Comparison of ENCODE assay signal across 28 cellular contexts in the genomic region with DNA sequence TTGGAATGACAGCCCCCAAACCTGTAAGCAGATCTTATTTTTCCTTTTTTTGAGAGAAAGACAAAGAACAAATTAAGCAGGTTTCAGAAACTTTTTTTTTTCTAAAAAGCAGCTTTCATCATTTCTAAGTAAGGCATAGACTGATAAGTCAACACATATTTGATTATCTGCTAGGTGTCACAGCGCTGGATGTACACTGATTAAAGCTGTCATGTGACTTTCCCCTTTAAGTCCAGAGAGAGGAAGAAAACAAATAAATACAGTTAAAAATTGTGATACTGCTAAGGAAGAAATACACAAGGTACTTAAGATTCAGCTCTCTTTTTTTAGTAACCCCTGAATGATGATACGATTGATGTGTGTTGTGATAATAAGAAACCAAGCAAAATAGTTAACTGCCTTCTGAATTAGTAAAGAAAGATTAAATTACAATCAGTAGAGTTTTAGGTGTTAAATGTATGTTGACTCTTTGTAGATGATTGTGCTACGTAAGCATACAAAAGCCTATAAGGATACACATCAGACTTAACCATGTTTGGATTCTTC.
"Had no signal": no experiment of that assay in that cellular context is flagged by ENCODE, and none has a peak within 500 bp of the region (broad histone marks: within the 10 kb centered on the region; RNA-seq: fewer than 3 reads in every experiment).

No MANE protein-coding gene starts in this region.

- DNase-seq: activated CD4-positive, alpha-beta memory T cell treated with anti-CD3 and anti-CD28 coated beads, Interleukin-2, amount 10 ng/mL, durations not matched to agents 7 days and 5 days; activated CD4-positive, alpha-beta T cell treated with anti-CD3 and anti-CD28 coated beads, Interleukin-2, amount 10 ng/mL, durations not matched to agents 24 days and 14 days; activated effector memory CD4-positive, alpha-beta T cell treated with Interleukin-2 at 50 U/mL for 16 hours; activated naive CD4-positive, alpha-beta T cell treated with anti-CD3 and anti-CD28 coated beads for 36 hours; activated naive CD8-positive, alpha-beta T cell treated with anti-CD3 and anti-CD28 coated beads, Interleukin-2, amount 10 ng/mL, durations not matched to agents 7 days and 5 days; activated T-cell treated with anti-CD3 and anti-CD28 coated beads, Interleukin-2, amount 50 U/mL, for 72 hours; amniotic stem cell; caudate nucleus; effector memory CD4-positive, alpha-beta T cell; esophagus squamous epithelium; gastrocnemius medialis; hypothalamus; left ventricle myocardium inferior; natural killer cell; nucleus accumbens; right cardiac atrium; stimulated activated CD4-positive, alpha-beta T cell treated with anti-CD3 and anti-CD28 coated beads, Interleukin-12 subunit alpha, Interleukin-12 subunit beta, amount 100 ng/mL, for 4 hours; stimulated activated naive CD8-positive, alpha-beta T cell treated with anti-CD3 and anti-CD28 coated beads, Interleukin-15, amount 100 ng/mL, for 72 hours; T1000 had no signal

- H3K4me3 ChIP-seq: esophagus squamous epithelium, gastrocnemius medialis, left ventricle myocardium inferior, suprapubic skin, tibial nerve had no signal

- H3K27ac ChIP-seq: esophagus squamous epithelium, gastrocnemius medialis, left ventricle myocardium inferior, parathyroid adenoma, suprapubic skin, tibial nerve, VCaP had no signal

- H3K36me3 Mint-ChIP-seq: activated naive CD8-positive, alpha-beta T cell treated with anti-CD3 and anti-CD28 coated beads, Interleukin-2, amount 10 ng/mL, durations not matched to agents 7 days and 5 days; mesothelial cell of epicardium; natural killer cell had no signal

- H3K27me3 ChIP-seq: esophagus squamous epithelium, gastrocnemius medialis, suprapubic skin, tibial nerve had no signal

- H3K9me3 ChIP-seq: esophagus squamous epithelium, gastrocnemius medialis, left ventricle myocardium inferior, suprapubic skin, tibial nerve had no signal

- H2AFZ ChIP-seq: parathyroid adenoma had no signal

- H3K9me3 Mint-ChIP-seq: activated CD4-positive, alpha-beta memory T cell treated with anti-CD3 and anti-CD28 coated beads, Interleukin-2, amount 10 ng/mL, durations not matched to agents 7 days and 5 days; activated CD4-positive, alpha-beta T cell treated with anti-CD3 and anti-CD28 coated beads, Interleukin-2, amount 10 ng/mL, durations not matched to agents 24 days and 14 days; activated naive CD4-positive, alpha-beta T cell treated with anti-CD3 and anti-CD28 coated beads for 36 hours; activated naive CD8-positive, alpha-beta T cell treated with anti-CD3 and anti-CD28 coated beads, Interleukin-2, amount 10 ng/mL, durations not matched to agents 7 days and 5 days; activated T-cell treated with anti-CD3 and anti-CD28 coated beads, Interleukin-2, amount 50 U/mL, for 72 hours; dendritic cell treated with granulocyte-macrophage colony-stimulating factor and Interleukin-4, amounts not matched to agents 40 ng/mL and 50 ng/mL, for 4 days; mesothelial cell of epicardium; natural killer cell; stimulated activated naive CD8-positive, alpha-beta T cell treated with anti-CD3 and anti-CD28 coated beads, Interleukin-15, amount 100 ng/mL, for 72 hours; T-helper 1 cell treated with Interleukin-12 subunit alpha and Interleukin-12 subunit beta and Interleukin-4 antibody, amounts not matched to agents 30 μg/mL and 1 μg/mL, for 36 hours had no signal

- H3K36me3 ChIP-seq: esophagus squamous epithelium, gastrocnemius medialis, left ventricle myocardium inferior, suprapubic skin, tibial nerve had no signal

- ATAC-seq: activated CD4-positive, CD25-positive, alpha-beta regulatory T cell treated with anti-CD3 and anti-CD28 coated beads, Interleukin-2, amount 50 U/mL, for 24 hours; activated T-cell treated with anti-CD3 and anti-CD28 coated beads, Interleukin-2, amount 50 U/mL, for 72 hours; gastrocnemius medialis; natural killer cell; right cardiac atrium; stimulated activated naive CD8-positive, alpha-beta T cell treated with anti-CD3 and anti-CD28 coated beads, Interleukin-15, amount 100 ng/mL, for 72 hours had no signal

- H3K4me3 Mint-ChIP-seq: activated CD4-positive, alpha-beta memory T cell treated with anti-CD3 and anti-CD28 coated beads, Interleukin-2, amount 10 ng/mL, durations not matched to agents 7 days and 5 days; activated CD4-positive, alpha-beta T cell treated with anti-CD3 and anti-CD28 coated beads, Interleukin-2, amount 10 ng/mL, durations not matched to agents 24 days and 14 days; activated naive CD8-positive, alpha-beta T cell treated with anti-CD3 and anti-CD28 coated beads, Interleukin-2, amount 10 ng/mL, durations not matched to agents 7 days and 5 days; dendritic cell treated with granulocyte-macrophage colony-stimulating factor and Interleukin-4, amounts not matched to agents 40 ng/mL and 50 ng/mL, for 4 days; mesothelial cell of epicardium; natural killer cell; stimulated activated naive CD8-positive, alpha-beta T cell treated with anti-CD3 and anti-CD28 coated beads, Interleukin-15, amount 100 ng/mL, for 72 hours; T-helper 1 cell treated with Interleukin-12 subunit alpha and Interleukin-12 subunit beta and Interleukin-4 antibody, amounts not matched to agents 30 μg/mL and 1 μg/mL, for 36 hours had no signal

- FAIRE-seq: urothelium cell line had no signal

- H3K9ac ChIP-seq: parathyroid adenoma had no signal

- H3K27ac Mint-ChIP-seq: activated CD4-positive, alpha-beta memory T cell treated with anti-CD3 and anti-CD28 coated beads, Interleukin-2, amount 10 ng/mL, durations not matched to agents 7 days and 5 days; activated CD4-positive, alpha-beta T cell treated with anti-CD3 and anti-CD28 coated beads, Interleukin-2, amount 10 ng/mL, durations not matched to agents 24 days and 14 days; activated naive CD4-positive, alpha-beta T cell treated with anti-CD3 and anti-CD28 coated beads for 36 hours; activated naive CD8-positive, alpha-beta T cell treated with anti-CD3 and anti-CD28 coated beads, Interleukin-2, amount 10 ng/mL, durations not matched to agents 7 days and 5 days; activated T-cell treated with anti-CD3 and anti-CD28 coated beads, Interleukin-2, amount 50 U/mL, for 72 hours; dendritic cell treated with granulocyte-macrophage colony-stimulating factor and Interleukin-4, amounts not matched to agents 40 ng/mL and 50 ng/mL, for 4 days; mesothelial cell of epicardium; natural killer cell; stimulated activated naive CD8-positive, alpha-beta T cell treated with anti-CD3 and anti-CD28 coated beads, Interleukin-15, amount 100 ng/mL, for 72 hours; T-helper 1 cell treated with Interleukin-12 subunit alpha and Interleukin-12 subunit beta and Interleukin-4 antibody, amounts not matched to agents 30 μg/mL and 1 μg/mL, for 36 hours had no signal
